ENCODE assay signal across 8 cellular contexts in genomic region chr13:30744056-30744684, GRCh38. TPM values are rescaled to one million over a fixed set of nuclear protein-coding genes. Genes with fewer than 3 reads are reported as not detected.
DNase-seq lines count a peak whose midpoint lies in the region; ATAC-seq and TF ChIP-seq lines count a peak whose summit lies in the region.

No MANE protein-coding gene starts in this region.

- H3K27ac ChIP-seq in esophagus squamous epithelium = peak overlapping the region; percentile 61 to 81 (median 73)

- peak overlapping the region in 1 of 4 donors; percentile 15 for H3K4me3 ChIP-seq in esophagus squamous epithelium

- H3K27me3 ChIP-seq in esophagus squamous epithelium = no peaks in the 10 kb centered on the region

- peak in 1 of 6 experiments; percentile 5 for TF ChIP-seq CTCF in esophagus squamous epithelium (IDR thresholded peaks at IDR 0.05)
- TF ChIP-seq CTCF in WTC11 (IDR thresholded peaks at IDR 0.05) = no peak

- peak in 1 of 4 donors; percentile 33 for TF ChIP-seq POLR2A in esophagus squamous epithelium (IDR thresholded peaks at IDR 0.05)

- no peaks in the 10 kb centered on the region for H3K36me3 ChIP-seq in esophagus squamous epithelium

- no peaks in the 10 kb centered on the region for H3K9me3 Mint-ChIP-seq in activated CD8-positive, alpha-beta T cell treated with anti-CD3 and anti-CD28 coated beads, Interleukin-2, amount 10 ng/mL, durations not matched to agents 7 days and 5 days (ENCODE audit: insufficient read depth)
- H3K9me3 Mint-ChIP-seq in WTC11 = no peaks in the 10 kb centered on the region

- peaks cover 69% of the 10 kb centered on the region for H3K36me3 Mint-ChIP-seq in activated CD8-positive, alpha-beta T cell treated with anti-CD3 and anti-CD28 coated beads, Interleukin-2, amount 10 ng/mL, durations not matched to agents 7 days and 5 days (ENCODE audit: low read depth)
- no peaks in the 10 kb centered on the region for H3K36me3 Mint-ChIP-seq in WTC11

- POLR2A ChIA-PET in activated CD8-positive, alpha-beta T cell treated with anti-CD3 and anti-CD28 coated beads, Interleukin-2, amount 10 ng/mL, durations not matched to agents 7 days and 5 days (lab: Charles Lee) = interaction anchor here (1.0 to 1.5 kb wide), 5 partner anchors 9 to 279 kb away, joined by 3 to 7 read pairs (median 3); partner anchors contain the start of genes ALOX5AP, HMGB1 and USPL1
- POLR2A ChIA-PET in WTC11 (lab: Charles Lee) = no interaction called here

- peak overlapping the region; percentile 69 for H3K27ac Mint-ChIP-seq in activated CD8-positive, alpha-beta T cell treated with anti-CD3 and anti-CD28 coated beads, Interleukin-2, amount 10 ng/mL, durations not matched to agents 7 days and 5 days
- no peak overlapping the region for H3K27ac Mint-ChIP-seq in WTC11

- CTCF ChIA-PET in activated CD8-positive, alpha-beta T cell treated with anti-CD3 and anti-CD28 coated beads, Interleukin-2, amount 10 ng/mL, durations not matched to agents 7 days and 5 days (lab: Charles Lee) = interaction anchor here (0.6 to 1.4 kb wide), 5 partner anchors 11 to 121 kb away, joined by 3 to 4 read pairs (median 3); no protein-coding TSS in a partner anchor
- CTCF ChIA-PET in WTC11 (lab: Charles Lee) = no interaction called here

- 48 to 49% methylated on average over 6 to 7 of the region's 7 CpGs for WGBS in esophagus squamous epithelium, 2 donors

- ATAC-seq in GM21786 (IDR thresholded peaks at IDR 0.05; ENCODE audit: unreplicated experiment) = peak; percentile 94
- peak; percentile 88 for ATAC-seq in activated CD8-positive, alpha-beta T cell treated with anti-CD3 and anti-CD28 coated beads, Interleukin-2, amount 10 ng/mL, durations not matched to agents 7 days and 5 days
- no peak; the same call in 1 of the 2 replicates for ATAC-seq in WTC11

- intact Hi-C loops in esophagus squamous epithelium (cut with DNase I) = no loop called here

- no peaks in the 10 kb centered on the region for H3K9me3 ChIP-seq in esophagus squamous epithelium

- H3K4me1 ChIP-seq in esophagus squamous epithelium = peaks cover 9 to 61% (median 21%) of the 10 kb centered on the region in 3 donors

- peaks cover 4% of the 10 kb centered on the region for H3K27me3 Mint-ChIP-seq in activated CD8-positive, alpha-beta T cell treated with anti-CD3 and anti-CD28 coated beads, Interleukin-2, amount 10 ng/mL, durations not matched to agents 7 days and 5 days (ENCODE audit: low read depth)
- no peaks in the 10 kb centered on the region for H3K27me3 Mint-ChIP-seq in WTC11 (ENCODE audit: low read depth)

- DNase-seq in GDM1 (lab: John Stamatoyannopoulos, UW) (peak; percentile 67), LHCN-M2 (ENCODE audit: low read depth) (peak; percentile 52), esophagus squamous epithelium (lab: John Stamatoyannopoulos, UW) (peak; percentile 42), WTC11 (ENCODE audit: low spot score) (no peak), T1000 (lab: John Stamatoyannopoulos, UW) (no peak)
- DNase-seq in activated CD8-positive, alpha-beta T cell treated with anti-CD3 and anti-CD28 coated beads, Interleukin-2, amount 10 ng/mL, durations not matched to agents 7 days and 5 days = peak; percentile 95
- peak; percentile 80 to 81 for DNase-seq in stimulated activated CD4-positive, alpha-beta T cell treated with anti-CD3 and anti-CD28 coated beads, Interleukin-15, amount 100 ng/mL, for 48 hours (ENCODE audit: low read depth in 2 of 2)

- H3K4me1 Mint-ChIP-seq in activated CD8-positive, alpha-beta T cell treated with anti-CD3 and anti-CD28 coated beads, Interleukin-2, amount 10 ng/mL, durations not matched to agents 7 days and 5 days (ENCODE audit: low read depth) = peaks cover 76% of the 10 kb centered on the region
- peaks cover 12% of the 10 kb centered on the region for H3K4me1 Mint-ChIP-seq in WTC11

- H3K4me3 Mint-ChIP-seq in activated CD8-positive, alpha-beta T cell treated with anti-CD3 and anti-CD28 coated beads, Interleukin-2, amount 10 ng/mL, durations not matched to agents 7 days and 5 days = peak overlapping the region; percentile 20
- no peak overlapping the region for H3K4me3 Mint-ChIP-seq in WTC11

TF ChIP-seq in WTC11, 78 proteins besides CTCF, POLR2A, EP300 and RAD21 (continues in another document):
- no peak for TF ChIP-seq IRF2 (CRISPR knock-in tag; IDR thresholded peaks at IDR 0.05; ENCODE audit: borderline replicate concordance, low read depth)
- TF ChIP-seq ZBTB43 (CRISPR knock-in tag; IDR thresholded peaks at IDR 0.05) = no peak
- TF ChIP-seq ZBTB21 (CRISPR knock-in tag; IDR thresholded peaks at IDR 0.05; ENCODE audit: borderline replicate concordance) = no peak
- no peak for TF ChIP-seq JUN (CRISPR knock-in tag; IDR thresholded peaks at IDR 0.05)
- TF ChIP-seq, protein P1, sequence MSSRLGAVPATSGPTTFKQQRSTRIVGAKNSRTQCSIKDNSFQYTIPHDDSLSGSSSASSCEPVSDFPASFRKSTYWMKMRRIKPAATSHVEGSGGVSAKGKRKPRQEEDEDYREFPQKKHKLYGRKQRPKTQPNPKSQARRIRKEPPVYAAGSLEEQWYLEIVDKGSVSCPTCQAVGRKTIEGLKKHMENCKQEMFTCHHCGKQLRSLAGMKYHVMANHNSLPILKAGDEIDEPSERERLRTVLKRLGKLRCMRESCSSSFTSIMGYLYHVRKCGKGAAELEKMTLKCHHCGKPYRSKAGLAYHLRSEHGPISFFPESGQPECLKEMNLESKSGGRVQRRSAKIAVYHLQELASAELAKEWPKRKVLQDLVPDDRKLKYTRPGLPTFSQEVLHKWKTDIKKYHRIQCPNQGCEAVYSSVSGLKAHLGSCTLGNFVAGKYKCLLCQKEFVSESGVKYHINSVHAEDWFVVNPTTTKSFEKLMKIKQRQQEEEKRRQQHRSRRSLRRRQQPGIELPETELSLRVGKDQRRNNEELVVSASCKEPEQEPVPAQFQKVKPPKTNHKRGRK (CRISPR knock-in tag; IDR thresholded peaks at IDR 0.05; ENCODE audit: borderline replicate concordance) = no peak
- TF ChIP-seq KAT7 (CRISPR knock-in tag; IDR thresholded peaks at IDR 0.05; ENCODE audit: borderline replicate concordance) = no peak
- no peak for TF ChIP-seq TEAD1 (CRISPR knock-in tag; IDR thresholded peaks at IDR 0.05)
- no peak for TF ChIP-seq ZNF138 (CRISPR knock-in tag; conservative IDR thresholded peaks at IDR 0.05)
- TF ChIP-seq ZNF263 (CRISPR knock-in tag; IDR thresholded peaks at IDR 0.05; ENCODE audit: low read depth) = no peak
- TF ChIP-seq, protein P2, sequence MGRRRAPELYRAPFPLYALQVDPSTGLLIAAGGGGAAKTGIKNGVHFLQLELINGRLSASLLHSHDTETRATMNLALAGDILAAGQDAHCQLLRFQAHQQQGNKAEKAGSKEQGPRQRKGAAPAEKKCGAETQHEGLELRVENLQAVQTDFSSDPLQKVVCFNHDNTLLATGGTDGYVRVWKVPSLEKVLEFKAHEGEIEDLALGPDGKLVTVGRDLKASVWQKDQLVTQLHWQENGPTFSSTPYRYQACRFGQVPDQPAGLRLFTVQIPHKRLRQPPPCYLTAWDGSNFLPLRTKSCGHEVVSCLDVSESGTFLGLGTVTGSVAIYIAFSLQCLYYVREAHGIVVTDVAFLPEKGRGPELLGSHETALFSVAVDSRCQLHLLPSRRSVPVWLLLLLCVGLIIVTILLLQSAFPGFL (CRISPR knock-in tag; IDR thresholded peaks at IDR 0.05; ENCODE audit: borderline replicate concordance) = no peak
- TF ChIP-seq ZNF423 (CRISPR knock-in tag; IDR thresholded peaks at IDR 0.05) = no peak
- no peak for TF ChIP-seq ZNF232 (CRISPR knock-in tag; IDR thresholded peaks at IDR 0.05)
- TF ChIP-seq, protein P3, sequence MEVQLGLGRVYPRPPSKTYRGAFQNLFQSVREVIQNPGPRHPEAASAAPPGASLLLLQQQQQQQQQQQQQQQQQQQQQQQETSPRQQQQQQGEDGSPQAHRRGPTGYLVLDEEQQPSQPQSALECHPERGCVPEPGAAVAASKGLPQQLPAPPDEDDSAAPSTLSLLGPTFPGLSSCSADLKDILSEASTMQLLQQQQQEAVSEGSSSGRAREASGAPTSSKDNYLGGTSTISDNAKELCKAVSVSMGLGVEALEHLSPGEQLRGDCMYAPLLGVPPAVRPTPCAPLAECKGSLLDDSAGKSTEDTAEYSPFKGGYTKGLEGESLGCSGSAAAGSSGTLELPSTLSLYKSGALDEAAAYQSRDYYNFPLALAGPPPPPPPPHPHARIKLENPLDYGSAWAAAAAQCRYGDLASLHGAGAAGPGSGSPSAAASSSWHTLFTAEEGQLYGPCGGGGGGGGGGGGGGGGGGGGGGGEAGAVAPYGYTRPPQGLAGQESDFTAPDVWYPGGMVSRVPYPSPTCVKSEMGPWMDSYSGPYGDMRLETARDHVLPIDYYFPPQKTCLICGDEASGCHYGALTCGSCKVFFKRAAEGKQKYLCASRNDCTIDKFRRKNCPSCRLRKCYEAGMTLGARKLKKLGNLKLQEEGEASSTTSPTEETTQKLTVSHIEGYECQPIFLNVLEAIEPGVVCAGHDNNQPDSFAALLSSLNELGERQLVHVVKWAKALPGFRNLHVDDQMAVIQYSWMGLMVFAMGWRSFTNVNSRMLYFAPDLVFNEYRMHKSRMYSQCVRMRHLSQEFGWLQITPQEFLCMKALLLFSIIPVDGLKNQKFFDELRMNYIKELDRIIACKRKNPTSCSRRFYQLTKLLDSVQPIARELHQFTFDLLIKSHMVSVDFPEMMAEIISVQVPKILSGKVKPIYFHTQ (CRISPR knock-in tag; IDR thresholded peaks at IDR 0.05) = no peak
- no peak for TF ChIP-seq HMGA2 (CRISPR knock-in tag; IDR thresholded peaks at IDR 0.05)

RNA-seq across cellular contexts. Expression of gene ALOX5AP, which starts 8.8 kb away (rescaled TPM):
- total RNA-seq in LHCN-M2 (2014; rRNA removed) (1.2 and 1.6 TPM in 2 replicates), esophagus squamous epithelium (10 to 100 TPM in 2 of 4 donors, 1 to 10 TPM in 2; 4.7 to 21.5 (median 12.7) TPM), WTC11 (2021) (0.30 TPM in 1 of 3 replicates, not detected in the others)
- polyA plus RNA-seq in LHCN-M2 (2012) = 0.96 TPM
- total RNA-seq in activated CD8-positive, alpha-beta T cell treated with anti-CD3 and anti-CD28 coated beads, Interleukin-2, amount 10 ng/mL, durations not matched to agents 7 days and 5 days = 10 to 100 TPM; 71.0 to 75.4 TPM

Comparison
In these comparisons a context has a peak if more than half of its experiments do, and no peak if none do; other contexts are left out.
1. DNase-seq: peak in GDM1 (single experiment), LHCN-M2 (single experiment), activated CD8-positive, alpha-beta T cell treated with anti-CD3 and anti-CD28 coated beads, Interleukin-2, amount 10 ng/mL, durations not matched to agents 7 days and 5 days (single experiment), esophagus squamous epithelium (single experiment) and stimulated activated CD4-positive, alpha-beta T cell treated with anti-CD3 and anti-CD28 coated beads, Interleukin-15, amount 100 ng/mL, for 48 hours (2 of 2); none in WTC11 (single experiment) and T1000 (single experiment).